15 cellular contexts compared by ENCODE assay signal in genomic region chr5:43563321-43563720, GRCh38.
"Had no signal": no experiment of that assay in that cellular context is flagged by ENCODE, and none has a peak within 500 bp of the region (broad histone marks: within the 10 kb centered on the region; RNA-seq: fewer than 3 reads in every experiment).

No MANE protein-coding gene starts in this region.

- ATAC-seq: activated CD4-positive, CD25-positive, alpha-beta regulatory T cell treated with anti-CD3 and anti-CD28 coated beads, Interleukin-2, amount 50 U/mL, for 24 hours; activated T-cell treated with anti-CD3 and anti-CD28 coated beads, Interleukin-2, amount 50 U/mL, for 4 hours; natural killer cell; psoas muscle had no signal

- H3K27ac Mint-ChIP-seq: activated naive CD8-positive, alpha-beta T cell; immature natural killer cell; natural killer cell; T-helper 2 cell treated with Interferon-gamma antibody and Interleukin-4, amounts not matched to agents 5 μg/mL and 100 μg/mL, for 36 hours had no signal

- H3K36me3 ChIP-seq: cardiac muscle cell, stomach, transverse colon had no signal

- DNase-seq: activated CD4-positive, alpha-beta T cell treated with anti-CD3 and anti-CD28 coated beads, Interleukin-2, amount 50 U/mL, for 4 hours; activated gamma-delta T cell; activated T-cell treated with anti-CD3 and anti-CD28 coated beads, Interleukin-2, amount 50 U/mL, for 4 hours; immature natural killer cell; left cardiac atrium; natural killer cell; nucleus accumbens; psoas muscle; stimulated activated CD4-positive, alpha-beta T cell treated with anti-CD3 and anti-CD28 coated beads, Interleukin-4, amount 100 ng/mL, for 24 hours; stomach; transverse colon had no signal

- H3K4me3 ChIP-seq: cardiac muscle cell, psoas muscle, stomach, transverse colon had no signal

- H3K4me1 ChIP-seq: transverse colon had no signal

- H3K4me3 Mint-ChIP-seq: activated naive CD8-positive, alpha-beta T cell; activated T-cell treated with anti-CD3 and anti-CD28 coated beads, Interleukin-2, amount 50 U/mL, for 4 hours; immature natural killer cell; natural killer cell; T-helper 2 cell treated with Interferon-gamma antibody and Interleukin-4, amounts not matched to agents 5 μg/mL and 100 μg/mL, for 36 hours had no signal

- H3K9me3 Mint-ChIP-seq: activated T-cell treated with anti-CD3 and anti-CD28 coated beads, Interleukin-2, amount 50 U/mL, for 4 hours; immature natural killer cell; natural killer cell; T-helper 2 cell treated with Interferon-gamma antibody and Interleukin-4, amounts not matched to agents 5 μg/mL and 100 μg/mL, for 36 hours had no signal

- H3K9me3 ChIP-seq: psoas muscle, stomach, transverse colon had no signal

- H3K27ac ChIP-seq: cardiac muscle cell, psoas muscle, transverse colon had no signal

- H3K27me3 ChIP-seq: cardiac muscle cell, stomach, transverse colon had no signal

- H3K36me3 Mint-ChIP-seq: activated naive CD8-positive, alpha-beta T cell; immature natural killer cell; natural killer cell had no signal

- H3K4me1 Mint-ChIP-seq: immature natural killer cell, natural killer cell had no signal
